In genomic region chr6:42294759-42295158, GRCh38 we compare ENCODE assay signal across 13 cellular contexts.
DNase-seq lines count a peak whose midpoint lies in the region; ATAC-seq, FAIRE-seq and TF ChIP-seq lines count a peak whose summit lies in the region.
"Had no signal": no experiment of that assay in that cellular context is flagged by ENCODE, and none has a peak within 500 bp of the region (broad histone marks: within the 10 kb centered on the region; RNA-seq: fewer than 3 reads in every experiment).

No MANE protein-coding gene starts in this region.

- DNase-seq in A172 (ENCODE audit: low spot score) (peak; percentile 91), H54 (ENCODE audit: insufficient read length, low spot score) (peak; percentile 78), T1000 (lab: John Stamatoyannopoulos, UW) (peak; percentile 35), foreskin keratinocyte (peak; percentile 87 to 96), retina (no peak), Caco-2 (no peak), putamen (ENCODE audit: low spot score) (no peak)
- DNase-seq: CD4-positive, CD25-positive, alpha-beta regulatory T cell; colonic mucosa; substantia nigra had no signal

- ATAC-seq in foreskin keratinocyte, result peak; percentile 92
- no peak for ATAC-seq in GM18870 (IDR thresholded peaks at IDR 0.05; ENCODE audit: unreplicated experiment)

- POLR2A ChIA-PET in Caco-2 (lab: Charles Lee), result no interaction called here

- no peaks in the 10 kb centered on the region for H3K36me3 ChIP-seq in Caco-2 (ENCODE audit: control insufficient read depth, insufficient read depth, low read length)
- H3K36me3 ChIP-seq: colonic mucosa had no signal

- H3K27ac Mint-ChIP-seq in Caco-2 (ENCODE audit: unreplicated experiment), result no peak overlapping the region

- no peak overlapping the region for H3K4me3 ChIP-seq in Caco-2 (ENCODE audit: low read depth, low read length)
- H3K4me3 ChIP-seq: colonic mucosa had no signal

- no peaks in the 10 kb centered on the region for H3K4me1 Mint-ChIP-seq in Caco-2 (ENCODE audit: low read depth, unreplicated experiment)

- H3K4me1 ChIP-seq in foreskin keratinocyte (peaks cover 31% of the 10 kb centered on the region), Caco-2 (no peaks in the 10 kb centered on the region)
- H3K4me1 ChIP-seq: colonic mucosa had no signal

- peak; percentile 87 for FAIRE-seq in H54 (lab: Jason Lieb, UNC)
- FAIRE-seq: GM18507, H1 had no signal

- TF ChIP-seq POLR2A in H54 (IDR thresholded peaks at IDR 0.05; ENCODE audit: low read depth, low read length), result no peak

- H3K27me3 ChIP-seq in foreskin keratinocyte, result no peaks in the 10 kb centered on the region
- H3K27me3 ChIP-seq in Caco-2 (replicated peaks; ENCODE audit: control insufficient read depth, insufficient read depth, low read length), result no peaks in the 10 kb centered on the region
- H3K27me3 ChIP-seq: colonic mucosa had no signal

- BruUV-seq in Caco-2 (replicated peaks; lab: Mats Ljungman, UMichigan), result no TSS peak

- intact Hi-C loops in Caco-2 (cut with micrococcal nuclease; ENCODE audit: unreplicated experiment), result no loop called here

- H3K36me3 Mint-ChIP-seq in Caco-2 (ENCODE audit: insufficient read depth, unreplicated experiment), result no peaks in the 10 kb centered on the region

- peak overlapping the region; percentile 65 for H3K27ac ChIP-seq in foreskin keratinocyte
- H3K27ac ChIP-seq: colonic mucosa had no signal

- no peaks in the 10 kb centered on the region for H3K27me3 Mint-ChIP-seq in Caco-2 (ENCODE audit: insufficient read depth, unreplicated experiment)
- H3K27me3 Mint-ChIP-seq: CD4-positive, CD25-positive, alpha-beta regulatory T cell had no signal

- TF ChIP-seq CTCF in foreskin keratinocyte (conservative IDR thresholded peaks at IDR 0.05) (no peak), Caco-2 (IDR thresholded peaks at IDR 0.05; ENCODE audit: insufficient read depth in 1 of 2, low read depth in 1 of 2, low read length in 1 of 2, severe bottlenecking in 1 of 2, unreplicated experiment in 1 of 2) (no peak)

- H3K4me3 Mint-ChIP-seq in Caco-2 (ENCODE audit: unreplicated experiment), result no peak overlapping the region

- CTCF ChIA-PET in Caco-2 (lab: Charles Lee), result no interaction called here

- no peaks in the 10 kb centered on the region for H3K9me3 ChIP-seq in Caco-2
- H3K9me3 ChIP-seq: colonic mucosa had no signal

- no peaks in the 10 kb centered on the region for H3K9me3 Mint-ChIP-seq in Caco-2 (ENCODE audit: unreplicated experiment)
- H3K9me3 Mint-ChIP-seq: CD4-positive, CD25-positive, alpha-beta regulatory T cell had no signal

Comparison
In these comparisons a context has a peak if more than half of its experiments do, and no peak if none do; other contexts are left out.
1. DNase-seq: peak in A172 (single experiment), H54 (single experiment), T1000 (single experiment) and foreskin keratinocyte (2 of 2); none in retina (single experiment), Caco-2 (0 of 2) and putamen (single experiment).